In the genomic region with DNA sequence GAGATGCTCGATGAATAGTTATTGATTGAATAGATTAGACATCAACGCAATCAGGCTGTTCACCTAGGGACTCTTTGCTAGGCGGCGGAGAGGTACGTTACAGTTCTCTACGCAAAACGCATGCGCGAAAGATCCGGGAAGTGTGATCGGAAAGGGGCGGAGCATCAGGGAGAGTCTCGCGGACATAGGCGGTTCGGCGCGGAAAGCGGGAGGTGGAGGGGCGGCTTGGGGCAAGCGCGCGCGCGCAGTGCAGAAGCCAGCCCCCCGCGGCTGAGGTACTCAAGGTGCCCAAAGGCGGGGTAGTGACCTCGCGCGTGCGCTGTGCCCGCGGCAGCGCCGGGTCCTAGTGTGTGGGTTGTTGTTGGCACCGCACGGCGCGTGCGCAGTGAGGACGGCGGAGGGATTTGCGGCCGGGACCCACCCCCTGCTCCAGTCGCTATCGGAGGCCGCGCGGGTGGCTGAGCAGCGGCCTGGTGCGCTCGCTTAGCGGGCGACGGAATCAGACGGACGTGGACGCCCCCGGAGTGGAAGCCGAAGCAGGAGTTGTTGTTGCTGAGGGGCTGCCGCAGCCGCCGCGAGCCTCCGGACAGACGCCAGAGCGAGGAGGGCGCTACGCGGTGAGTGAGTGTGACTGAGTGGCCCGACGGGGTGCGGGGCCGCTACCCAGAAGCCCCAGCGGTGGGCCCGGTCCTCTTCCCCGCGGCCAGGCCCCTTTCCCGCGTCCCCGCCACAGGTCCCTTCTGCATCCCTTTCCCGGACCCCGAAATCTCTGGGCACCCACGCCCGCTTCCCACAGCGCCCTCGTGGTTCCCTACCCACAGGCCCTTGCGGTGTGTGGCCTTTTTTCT, we compare ENCODE assay signal across 8 cellular contexts. TPM values are rescaled to one million over a fixed set of nuclear protein-coding genes. Genes with fewer than 3 reads are reported as not detected.
DNase-seq lines count a peak whose midpoint lies in the region; ATAC-seq, FAIRE-seq and TF ChIP-seq lines count a peak whose summit lies in the region.

A gene with protein sequence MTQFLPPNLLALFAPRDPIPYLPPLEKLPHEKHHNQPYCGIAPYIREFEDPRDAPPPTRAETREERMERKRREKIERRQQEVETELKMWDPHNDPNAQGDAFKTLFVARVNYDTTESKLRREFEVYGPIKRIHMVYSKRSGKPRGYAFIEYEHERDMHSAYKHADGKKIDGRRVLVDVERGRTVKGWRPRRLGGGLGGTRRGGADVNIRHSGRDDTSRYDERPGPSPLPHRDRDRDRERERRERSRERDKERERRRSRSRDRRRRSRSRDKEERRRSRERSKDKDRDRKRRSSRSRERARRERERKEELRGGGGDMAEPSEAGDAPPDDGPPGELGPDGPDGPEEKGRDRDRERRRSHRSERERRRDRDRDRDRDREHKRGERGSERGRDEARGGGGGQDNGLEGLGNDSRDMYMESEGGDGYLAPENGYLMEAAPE (plus strand): TSS at position 432 of the 848 bp plus-strand sequence. CDS start 964 bp downstream, outside the sequence.

- DNase-seq in GM10266 (ENCODE audit: extremely low spot score), result peak; percentile 99
- peak; percentile 99 to 100 (median 99) for DNase-seq in NCI-H1417 (lab: John Stamatoyannopoulos, UW)
- DNase-seq in SW 1271 (lab: John Stamatoyannopoulos, UW), result peak; percentile 90 to 96
- peak; percentile 95 for DNase-seq in activated naive CD8-positive, alpha-beta T cell treated with anti-CD3 and anti-CD28 coated beads, Interleukin-2, amount 50 U/mL, for 16 hours (ENCODE audit: low read depth, low spot score)
- peak; percentile 100 for DNase-seq in Right ventricle myocardium inferior (ENCODE audit: missing footprints)
- DNase-seq in pancreas, result peak; percentile 99 to 100 (median 100)
- DNase-seq in tibial artery, result peak; percentile 99 to 100

- ATAC-seq in HG02678 (IDR thresholded peaks at IDR 0.05; ENCODE audit: unreplicated experiment), result peak; percentile 92
- peak; percentile 99 for ATAC-seq in Right ventricle myocardium inferior
- peak; percentile 94 to 98 (median 96) for ATAC-seq in pancreas

- H3K27ac ChIP-seq in pancreas (peak within 1 kb of the TSS; percentile 42 to 86 (median 74)), tibial artery (peak within 1 kb of the TSS; percentile 87 to 92)

- H3K36me3 ChIP-seq in pancreas (peaks cover 0 to 9% (median 2%) of the 10 kb centered on the region in 3 donors), tibial artery (peaks cover 7 to 27% (median 11%) of the 10 kb centered on the region in 3 donors)

- WGBS in pancreas, 2 donors, result 0 to 1% methylated on average over 81 to 89 of the region's 89 CpGs

- TF ChIP-seq CTCF in GM10266 (IDR thresholded peaks at IDR 0.05; ENCODE audit: control insufficient read depth, insufficient read depth, low read depth, missing control alignments) (no peak), pancreas (IDR thresholded peaks at IDR 0.05) (no peak), tibial artery (IDR thresholded peaks at IDR 0.05) (peak in 1 of 2 experiments; percentile 34)

- H3K27me3 ChIP-seq in pancreas (no peaks in the 10 kb centered on the region), tibial artery (no peaks in the 10 kb centered on the region)

- H3K4me1 ChIP-seq in pancreas (peaks cover 0 to 26% (median 7%) of the 10 kb centered on the region in 3 donors), tibial artery (peaks cover 5 to 34% (median 25%) of the 10 kb centered on the region in 4 donors)

- H3K9me3 ChIP-seq in pancreas, result no peaks in the 10 kb centered on the region
- H3K9me3 ChIP-seq in tibial artery, result no peaks in the 10 kb centered on the region

- FAIRE-seq in pancreas (lab: Jason Lieb, UNC), result peak; percentile 80

- intact Hi-C loops in Right ventricle myocardium inferior (cut with DNase I) (loop anchor here (5.0 to 10.0 kb wide), 3 partner anchors 68 to 910 kb away; a partner anchor contains a TSS), pancreas (cut with DNase I) (no loop called here), tibial artery (cut with DNase I; ENCODE audit: low total_unique reads) (no loop called here)

- H3K4me3 ChIP-seq in pancreas (peak within 1 kb of the TSS; percentile 78 to 87 (median 82)), tibial artery (peak within 1 kb of the TSS; percentile 89 to 97)

RNA-seq across cellular contexts. Expression of the gene that starts here (rescaled TPM):
- 110 TPM for total RNA-seq in Right ventricle myocardium inferior
- total RNA-seq in pancreas, result 100 to 1,000 TPM in 5 of 6 donors, 10 to 100 TPM in 1; 87.9 to 205 (median 136) TPM
- polyA plus RNA-seq in pancreas, result 100 to 1,000 TPM; 799 to 883 TPM

Comparison
In these comparisons a context has a peak if more than half of its experiments do, and no peak if none do; other contexts are left out.
1. Peak in every context shown above with its lines: DNase-seq, ATAC-seq, H3K4me3 ChIP-seq and H3K27ac ChIP-seq.